8 cellular contexts compared by ENCODE assay signal in genomic region chr16:48365030-48365600, GRCh38. TPM values are rescaled to one million over a fixed set of nuclear protein-coding genes. Genes with fewer than 3 reads are reported as not detected.
DNase-seq lines count a peak whose midpoint lies in the region; ATAC-seq and TF ChIP-seq lines count a peak whose summit lies in the region.

No MANE protein-coding gene starts in this region.

- no peak for ATAC-seq in IMR-90 (ENCODE audit: low read depth)
- ATAC-seq in naive B cell (ENCODE audit: low read depth in 2 of 2), result no peak
- ATAC-seq in HG02798 (IDR thresholded peaks at IDR 0.05; ENCODE audit: poor library complexity, unreplicated experiment), result no peak

- peak overlapping the region in 4 of 6 donors; percentile 74 to 90 (median 84) for H3K27ac Mint-ChIP-seq in naive B cell

- peak overlapping the region; percentile 71; the same call in 1 of the 2 replicates for H2AK5ac ChIP-seq in IMR-90 (ENCODE audit: low read depth, low read length)

- no peak overlapping the region for H3K18ac ChIP-seq in IMR-90 (ENCODE audit: low read depth, low read length)

- peak overlapping the region; percentile 79 for H3K14ac ChIP-seq in IMR-90 (replicated peaks; ENCODE audit: low read depth, low read length)

- H3K4me3 ChIP-seq in AG04449 (ENCODE audit: low read depth, low read length), result peak overlapping the region; percentile 61
- H3K4me3 ChIP-seq in IMR-90 (ENCODE audit: insufficient read depth, low read depth, low read length), result peak overlapping the region; percentile 50; the same call in 1 of the 2 replicates

- H4K91ac ChIP-seq in IMR-90 (ENCODE audit: insufficient read depth, low read depth, low read length), result peak overlapping the region; percentile 21

- intact Hi-C loops in IMR-90 (cut with micrococcal nuclease), result loop anchor here (5.0 kb wide), 2 partner anchors 172 to 257 kb away; no protein-coding TSS in a partner anchor

- in situ Hi-C loops in IMR-90 (cut with MboI; ENCODE audit: low sequenced_read_pairs), result no loop called here
- in situ Hi-C loops in GM13977 (cut with MboI; ENCODE audit: low pct_unique_long_range_greater_than_20kb, low sequenced_read_pairs, unreplicated experiment), result no loop called here

- POLR2A ChIA-PET in AG04449 (lab: Yijun Ruan, JAX) (interaction anchor here (0.7 to 1.9 kb wide), 8 partner anchors 12 to 258 kb away, joined by 3 to 8 read pairs (median 4); no protein-coding TSS in a partner anchor), IMR-90 (lab: Charles Lee; ENCODE audit: unreplicated experiment) (interaction anchor here (0.6 kb wide), 1 partner anchor 177 kb away, joined by 3 read pairs; no protein-coding TSS in a partner anchor)

- peak overlapping the region; percentile 75 to 92 (median 88) for H3K4me3 Mint-ChIP-seq in naive B cell

- no peak overlapping the region; the same call in 1 of the 2 replicates for H4K5ac ChIP-seq in IMR-90 (ENCODE audit: low read depth, low read length)

- peak overlapping the region; percentile 78 for H3K4ac ChIP-seq in IMR-90 (ENCODE audit: low read depth, low read length)

- H3K4me1 Mint-ChIP-seq in naive B cell, result peaks cover 28 to 73% (median 67%) of the 10 kb centered on the region in 3 donors

- H3K27ac ChIP-seq in IMR-90 (ENCODE audit: insufficient read depth, low read length) (peak overlapping the region; percentile 84; the same call in 1 of the 2 replicates), cingulate gyrus (ENCODE audit: low read depth, low read length) (peak overlapping the region; percentile 20)

- H3K4me2 ChIP-seq in IMR-90 (ENCODE audit: low read depth, low read length), result peak overlapping the region; percentile 88

- no peak for DNase-seq in AG04449 (ENCODE audit: low read depth, low spot score)
- DNase-seq in IMR-90, result no peak
- no peak for DNase-seq in naive B cell
- DNase-seq in NCI-H345 treated with DMSO at 0.1 percent for 48 hours (lab: John Stamatoyannopoulos, UW; ENCODE audit: unreplicated experiment), result no peak
- no peak for DNase-seq in NCI-H1105 treated with DMSO at 0.1 percent for 48 hours (lab: John Stamatoyannopoulos, UW)
- DNase-seq in GM13977 (ENCODE audit: low spot score), result no peak

- peaks cover 21% of the 10 kb centered on the region for H3K9me1 ChIP-seq in IMR-90 (ENCODE audit: insufficient read depth, low read length)

- 0 out of 2 replicates have a peak overlapping the region, but pooled peaks have one; percentile 11 for H2BK120ac ChIP-seq in IMR-90 (ENCODE audit: low read depth, low read length)

- peaks cover 55% of the 10 kb centered on the region for H4K20me1 ChIP-seq in IMR-90 (ENCODE audit: insufficient read depth, low read length)

- peaks cover 9% of the 10 kb centered on the region for H3K36me3 ChIP-seq in IMR-90 (ENCODE audit: control insufficient read depth, insufficient read depth, low read length)

- H2AFZ ChIP-seq in IMR-90 (replicated peaks; ENCODE audit: low read length, poor library complexity), result no peak overlapping the region

- peak overlapping the region; percentile 73 for H2BK5ac ChIP-seq in IMR-90 (ENCODE audit: low read depth, low read length, poor library complexity, severe bottlenecking)

- TF ChIP-seq CTCF in AG04449 (IDR thresholded peaks at IDR 0.05; ENCODE audit: insufficient read depth, low read length, missing control alignments) (no peak), IMR-90 (conservative IDR thresholded peaks at IDR 0.05; ENCODE audit: low read depth, low read length) (no peak), GM13977 (IDR thresholded peaks at IDR 0.05; ENCODE audit: extremely low read depth, insufficient read depth, missing control alignments) (no peak)

- H3K36me3 Mint-ChIP-seq in naive B cell, result no peaks in the 10 kb centered on the region

- H3K9ac ChIP-seq in IMR-90 (ENCODE audit: low read depth, low read length), result peak overlapping the region; percentile 70

- no peaks in the 10 kb centered on the region for H3K27me3 ChIP-seq in IMR-90 (ENCODE audit: control insufficient read depth, insufficient read depth, low read length)

- CTCF ChIA-PET in AG04449 (lab: Yijun Ruan, JAX), result interaction anchor here (1.0 to 6.8 kb wide), 6 partner anchors 10 to 265 kb away, joined by 3 to 61 read pairs (median 4); partner anchors contain the start of gene N4BP1
- CTCF ChIA-PET in IMR-90 (lab: Yijun Ruan, JAX), result interaction anchor here (2.4 kb wide), 1 partner anchor 258 kb away, joined by 11 read pairs; no protein-coding TSS in a partner anchor

- no peak overlapping the region for H2BK15ac ChIP-seq in IMR-90 (ENCODE audit: low read depth, low read length)

- no TSS peak for BruUV-seq in IMR-90 (replicated peaks; lab: Mats Ljungman, UMichigan)

- H3K4me1 ChIP-seq in IMR-90 (ENCODE audit: control insufficient read depth, insufficient read depth, low read length), result peaks cover 13% of the 10 kb centered on the region

- peak overlapping the region; percentile 17 to 78; a peak in 2 of 4 replicates for H4K8ac ChIP-seq in IMR-90 (ENCODE audit: low read depth in 2 of 2, low read length in 2 of 2)

- dilution Hi-C loops in IMR-90 (cut with HindIII; ENCODE audit: low sequenced_read_pairs, unreplicated experiment), result no loop called here

- no CpG with 5 or more reads among the region's 15 CpGs for WGBS in IMR-90 (ENCODE audit: extremely low coverage in 2 of 2, insufficient read length in 1 of 2), 2 experiments

- TF ChIP-seq POLR2A in IMR-90 (IDR thresholded peaks at IDR 0.05; ENCODE audit: low read depth, low read length), result no peak

- no peak overlapping the region for H2AK9ac ChIP-seq in IMR-90 (replicated peaks; ENCODE audit: low read depth, low read length, poor library complexity)

- H3K79me1 ChIP-seq in IMR-90 (ENCODE audit: low read depth in 1 of 2, low read length in 2 of 2), result peaks cover 7 to 68% of the 10 kb centered on the region in 2 experiments; a peak in 3 of 4 replicates

- peak overlapping the region; percentile 54 for H3K23ac ChIP-seq in IMR-90 (ENCODE audit: low read depth, low read length)

- no peaks in the 10 kb centered on the region for H3K9me3 Mint-ChIP-seq in naive B cell

- no peak for TF ChIP-seq RAD21 in IMR-90 (IDR thresholded peaks at IDR 0.05; ENCODE audit: low read length)

- H3K9me3 ChIP-seq in IMR-90 (ENCODE audit: control insufficient read depth, insufficient read depth, low read length), result no peaks in the 10 kb centered on the region

- no peak overlapping the region for H3K56ac ChIP-seq in IMR-90 (ENCODE audit: extremely low read depth, insufficient read depth, low read length)

- 0 out of 2 replicates have a peak overlapping the region, but pooled peaks have one; percentile 4 for H2BK20ac ChIP-seq in IMR-90 (ENCODE audit: low read depth, low read length)

- H3K27me3 Mint-ChIP-seq in naive B cell, result no peaks in the 10 kb centered on the region

TF ChIP-seq in IMR-90, 13 proteins besides CTCF, POLR2A, EP300 and RAD21:
- TF ChIP-seq RCOR1 (IDR thresholded peaks at IDR 0.05; ENCODE audit: insufficient replicate concordance, low read length), result no peak
- no peak for TF ChIP-seq MXI1 (IDR thresholded peaks at IDR 0.05; ENCODE audit: borderline replicate concordance, low read depth, low read length)
- no peak for TF ChIP-seq MAFK (IDR thresholded peaks at IDR 0.05; ENCODE audit: low read depth, low read length)
- TF ChIP-seq CHD1 (IDR thresholded peaks at IDR 0.05; ENCODE audit: low read depth, low read length), result no peak
- TF ChIP-seq MAZ (IDR thresholded peaks at IDR 0.05; ENCODE audit: borderline replicate concordance, low read depth, low read length), result no peak
- TF ChIP-seq, protein P1, sequence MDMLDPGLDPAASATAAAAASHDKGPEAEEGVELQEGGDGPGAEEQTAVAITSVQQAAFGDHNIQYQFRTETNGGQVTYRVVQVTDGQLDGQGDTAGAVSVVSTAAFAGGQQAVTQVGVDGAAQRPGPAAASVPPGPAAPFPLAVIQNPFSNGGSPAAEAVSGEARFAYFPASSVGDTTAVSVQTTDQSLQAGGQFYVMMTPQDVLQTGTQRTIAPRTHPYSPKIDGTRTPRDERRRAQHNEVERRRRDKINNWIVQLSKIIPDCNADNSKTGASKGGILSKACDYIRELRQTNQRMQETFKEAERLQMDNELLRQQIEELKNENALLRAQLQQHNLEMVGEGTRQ (IDR thresholded peaks at IDR 0.05; ENCODE audit: low read depth, low read length), result no peak
- no peak for TF ChIP-seq CEBPB (IDR thresholded peaks at IDR 0.05; ENCODE audit: low read depth, low read length)
- TF ChIP-seq FOS (IDR thresholded peaks at IDR 0.05; ENCODE audit: low read depth, low read length), result no peak
- TF ChIP-seq NFE2L2 (IDR thresholded peaks at IDR 0.05; ENCODE audit: low read depth, low read length), result no peak
- no peak for TF ChIP-seq BHLHE40 (IDR thresholded peaks at IDR 0.05; ENCODE audit: low read depth, low read length)
- TF ChIP-seq RFX5 (IDR thresholded peaks at IDR 0.05; ENCODE audit: low read depth, low read length), result no peak
- TF ChIP-seq SMC3 (IDR thresholded peaks at IDR 0.05; ENCODE audit: low read depth, low read length), result no peak
- TF ChIP-seq, protein P2, sequence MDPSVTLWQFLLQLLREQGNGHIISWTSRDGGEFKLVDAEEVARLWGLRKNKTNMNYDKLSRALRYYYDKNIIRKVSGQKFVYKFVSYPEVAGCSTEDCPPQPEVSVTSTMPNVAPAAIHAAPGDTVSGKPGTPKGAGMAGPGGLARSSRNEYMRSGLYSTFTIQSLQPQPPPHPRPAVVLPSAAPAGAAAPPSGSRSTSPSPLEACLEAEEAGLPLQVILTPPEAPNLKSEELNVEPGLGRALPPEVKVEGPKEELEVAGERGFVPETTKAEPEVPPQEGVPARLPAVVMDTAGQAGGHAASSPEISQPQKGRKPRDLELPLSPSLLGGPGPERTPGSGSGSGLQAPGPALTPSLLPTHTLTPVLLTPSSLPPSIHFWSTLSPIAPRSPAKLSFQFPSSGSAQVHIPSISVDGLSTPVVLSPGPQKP (IDR thresholded peaks at IDR 0.05; ENCODE audit: borderline replicate concordance, low read depth, low read length), result no peak

RNA-seq across cellular contexts. Expression of gene SIAH1, which starts 20.1 kb away (rescaled TPM):
- total RNA-seq in IMR-90 (2012; rRNA removed), result 16.9 and 17.7 TPM in 2 replicates
- polyA plus RNA-seq in IMR-90 (2012; rRNA removed), result 8.8 and 10.3 TPM in 2 replicates
- 6.3 and 10.9 TPM in 2 replicates for polyA plus RNA-seq in IMR-90 (2012; cell fraction: cytosol; rRNA removed)
- 8.6 and 22.7 TPM in 2 replicates for polyA plus RNA-seq in IMR-90 (2012; cell fraction: nucleus; rRNA removed; ENCODE audit: low replicate concordance)
- 10 to 100 TPM; 17.2 to 31.9 (median 24.0) TPM for polyA plus RNA-seq in naive B cell (ENCODE audit: low read depth in 6 of 6)
